Comparison of ENCODE assay signal across 8 cellular contexts in genomic region chr12:110073049-110073831, GRCh38. TPM values are rescaled to one million over a fixed set of nuclear protein-coding genes. Genes with fewer than 3 reads are reported as not detected.
A peak's percentile ranks its signal among the peaks of the same experiment; 100 is the strongest.
DNase-seq lines count a peak whose midpoint lies in the region; ATAC-seq lines count a peak whose summit lies in the region.

No MANE protein-coding gene starts in this region.

- peaks cover 21% of the 10 kb centered on the region for H3K4me1 ChIP-seq in CD4-positive, alpha-beta memory T cell (ENCODE audit: insufficient read depth, low read length)

- H3K36me3 Mint-ChIP-seq in CD4-positive, alpha-beta memory T cell, result peaks cover 0 to 3% of the 10 kb centered on the region in 2 donors
- H3K36me3 Mint-ChIP-seq in activated T-cell treated with anti-CD3 and anti-CD28 coated beads, Interleukin-2, amount 50 U/mL, for 24 hours (ENCODE audit: low read depth), result no peaks in the 10 kb centered on the region

- H3K27me3 Mint-ChIP-seq in CD4-positive, alpha-beta memory T cell, result no peaks in the 10 kb centered on the region
- H3K27me3 Mint-ChIP-seq in activated T-cell treated with anti-CD3 and anti-CD28 coated beads, Interleukin-2, amount 50 U/mL, for 24 hours, result no peaks in the 10 kb centered on the region

- H3K27ac Mint-ChIP-seq in CD4-positive, alpha-beta memory T cell, result peak overlapping the region; percentile 42 to 92 (median 90)
- H3K27ac Mint-ChIP-seq in activated T-cell treated with anti-CD3 and anti-CD28 coated beads, Interleukin-2, amount 50 U/mL, for 24 hours, result peak overlapping the region; percentile 52

- H3K4me3 ChIP-seq in CD4-positive, alpha-beta memory T cell (ENCODE audit: low read length in 2 of 2), result peak overlapping the region; percentile 68 to 72

- no peaks in the 10 kb centered on the region for H3K27me3 ChIP-seq in CD4-positive, alpha-beta memory T cell (ENCODE audit: insufficient read depth, low read length)

- CTCF ChIA-PET in CD4-positive, alpha-beta memory T cell (lab: Charles Lee; ENCODE audit: partially characterized antibody), result interaction anchor here (0.9 to 1.4 kb wide), 4 partner anchors 9 to 27 kb away, joined by 3 to 4 read pairs (median 3); no protein-coding TSS in a partner anchor

- H3K9me3 Mint-ChIP-seq in CD4-positive, alpha-beta memory T cell, result peaks cover 0 to 1% (median 0%) of the 10 kb centered on the region in 8 donors
- H3K9me3 Mint-ChIP-seq in activated T-cell treated with anti-CD3 and anti-CD28 coated beads, Interleukin-2, amount 50 U/mL, for 24 hours, result no peaks in the 10 kb centered on the region

- POLR2A ChIA-PET in CD4-positive, alpha-beta memory T cell (lab: Charles Lee; ENCODE audit: partially characterized antibody), result interaction anchor here (1.0 to 2.0 kb wide), 2 partner anchors 51 to 75 kb away, joined by 5 to 8 read pairs; partner anchors contain the start of genes ANKRD13A and IFT81

- no peaks in the 10 kb centered on the region for H3K9me3 ChIP-seq in CD4-positive, alpha-beta memory T cell (ENCODE audit: control insufficient read depth in 1 of 2, low read length in 2 of 2)

- no peak for ATAC-seq in HG03354 (IDR thresholded peaks at IDR 0.05; ENCODE audit: poor library complexity, severe bottlenecking, unreplicated experiment)

- H3K4me3 Mint-ChIP-seq in CD4-positive, alpha-beta memory T cell, result peak overlapping the region; percentile 91 to 96 (median 94)
- peak overlapping the region; percentile 80 for H3K4me3 Mint-ChIP-seq in activated T-cell treated with anti-CD3 and anti-CD28 coated beads, Interleukin-2, amount 50 U/mL, for 24 hours

- DNase-seq in CD4-positive, alpha-beta memory T cell, result peak in 4 of 5 donors; percentile 8 to 20 (median 18)
- DNase-seq in NCI-H1694 treated with DMSO at 0.1 percent for 48 hours (lab: John Stamatoyannopoulos, UW), result peak; percentile 13
- peak; percentile 60 for DNase-seq in activated T-cell treated with anti-CD3 and anti-CD28 coated beads, Interleukin-2, amount 50 U/mL, for 24 hours
- peak; percentile 98 for DNase-seq in foreskin melanocyte
- DNase-seq in retina, result peak; percentile 7
- DNase-seq in NCI-H187 (lab: John Stamatoyannopoulos, UW), result no peak
- DNase-seq in KG1 (lab: John Stamatoyannopoulos, UW), result no peak

- intact Hi-C loops in CD4-positive, alpha-beta memory T cell (cut with micrococcal nuclease), result loop anchor here (1.0 kb wide), 1 partner anchor 25 kb away; the partner anchor contains the start of gene C12orf76

- H3K4me1 Mint-ChIP-seq in CD4-positive, alpha-beta memory T cell, result peaks cover 21 to 39% (median 26%) of the 10 kb centered on the region in 4 donors
- peaks cover 46% of the 10 kb centered on the region for H3K4me1 Mint-ChIP-seq in activated T-cell treated with anti-CD3 and anti-CD28 coated beads, Interleukin-2, amount 50 U/mL, for 24 hours (ENCODE audit: low read depth)

- H3K27ac ChIP-seq in CD4-positive, alpha-beta memory T cell (ENCODE audit: low read depth, low read length), result peak overlapping the region; percentile 18

- no peaks in the 10 kb centered on the region for H3K36me3 ChIP-seq in CD4-positive, alpha-beta memory T cell (ENCODE audit: insufficient read depth, low read length)

RNA-seq across cellular contexts. Expression of gene C12orf76, which starts 24.9 kb away (rescaled TPM):
- total RNA-seq in CD4-positive, alpha-beta memory T cell, result 10 to 100 TPM; 26.4 to 33.5 TPM
- polyA plus RNA-seq in CD4-positive, alpha-beta memory T cell, result 10 to 100 TPM; 16.4 to 17.5 TPM

RNA-seq across cellular contexts. Expression of gene IFT81, which starts 50.9 kb away (rescaled TPM):
- 1 to 10 TPM; 1.1 to 1.3 TPM for total RNA-seq in CD4-positive, alpha-beta memory T cell
- 1 to 10 TPM in 1 of 2 donors, under 1 TPM in 1; 0.57 to 1.2 TPM for polyA plus RNA-seq in CD4-positive, alpha-beta memory T cell

Comparison
In these comparisons a context has a peak if more than half of its experiments do, and no peak if none do; other contexts are left out.
1. DNase-seq: peak in CD4-positive, alpha-beta memory T cell (4 of 5), NCI-H1694 treated with DMSO at 0.1 percent for 48 hours (single experiment), activated T-cell treated with anti-CD3 and anti-CD28 coated beads, Interleukin-2, amount 50 U/mL, for 24 hours (single experiment), foreskin melanocyte (single experiment) and retina (single experiment); none in NCI-H187 (0 of 2) and KG1 (single experiment).